ENCODE assay signal across 8 cellular contexts in genomic region chr7:130896898-130897514, GRCh38.
DNase-seq lines count a peak whose midpoint lies in the region; ATAC-seq, FAIRE-seq and TF ChIP-seq lines count a peak whose summit lies in the region.

No MANE protein-coding gene starts in this region.

- H3K27ac ChIP-seq in A549, result peak overlapping the region; percentile 92 to 93

- DNase-seq in A549 (ENCODE audit: low read depth in 1 of 2, low spot score in 1 of 2) (peak; percentile 67 to 91), NCI-H1092 treated with DMSO at 0.1 percent for 48 hours (lab: John Stamatoyannopoulos, UW) (peak; percentile 60), activated B cell treated with CpG ODN at 0.5 μM for 24 hours (peak; percentile 54), bronchial epithelial cell (ENCODE audit: low read depth) (peak; percentile 60), iris pigment epithelial cell (ENCODE audit: low read depth) (peak; percentile 79), SKM-1 treated with dmso at 0.1 percent for 144 hours (lab: John Stamatoyannopoulos, UW; ENCODE audit: unreplicated experiment) (no peak)
- peak; percentile 53 to 57 for DNase-seq in stimulated activated CD4-positive, alpha-beta T cell treated with anti-CD3 and anti-CD28 coated beads, Interleukin-15, amount 100 ng/mL, for 1 hour (ENCODE audit: low read depth in 1 of 2, low spot score in 1 of 2)

- peaks cover 85% of the 10 kb centered on the region for H3K4me1 Mint-ChIP-seq in activated B cell treated with CpG ODN at 0.5 μM for 24 hours

- no peak for TF ChIP-seq POLR2A in A549 (IDR thresholded peaks at IDR 0.05; ENCODE audit: low read length)

- FAIRE-seq in A549 (lab: Jason Lieb, UNC), result no peak
- no peak for FAIRE-seq in bronchial epithelial cell (lab: Jason Lieb, UNC)

- TF ChIP-seq CTCF in A549 (IDR thresholded peaks at IDR 0.05) (peak; percentile 85), activated B cell treated with CpG ODN at 0.5 μM for 24 hours (IDR thresholded peaks at IDR 0.05) (peak; percentile 51), bronchial epithelial cell (IDR thresholded peaks at IDR 0.05; ENCODE audit: insufficient read depth, low read length, severe bottlenecking) (peak; percentile 85)

- no peak for TF ChIP-seq EP300 in A549 (IDR thresholded peaks at IDR 0.05)

- peak overlapping the region; percentile 59 for H3K4me3 Mint-ChIP-seq in activated B cell treated with CpG ODN at 0.5 μM for 24 hours

- no peaks in the 10 kb centered on the region for H3K9me3 ChIP-seq in A549

- H3K27me3 ChIP-seq in bronchial epithelial cell (ENCODE audit: control insufficient read depth, insufficient read depth, low read length), result no peaks in the 10 kb centered on the region

- CTCF ChIA-PET in A549 (lab: Yijun Ruan, JAX) (interaction anchor here (0.5 to 8.5 kb wide), 49 partner anchors 12 to 272 kb away, joined by 3 to 185 read pairs (median 10); no protein-coding TSS in a partner anchor), activated B cell treated with CpG ODN at 0.5 μM for 24 hours (lab: Charles Lee) (interaction anchor here (0.5 to 3.6 kb wide), 56 partner anchors 8 to 534 kb away, joined by 3 to 111 read pairs (median 5); no protein-coding TSS in a partner anchor)

- peak overlapping the region; percentile 76 for H3K4me2 ChIP-seq in A549

- H3K9me3 Mint-ChIP-seq in activated B cell treated with CpG ODN at 0.5 μM for 24 hours, result no peaks in the 10 kb centered on the region

- POLR2A ChIA-PET in A549 (lab: Yijun Ruan, JAX) (interaction anchor here (0.8 to 2.7 kb wide), 11 partner anchors 9 to 143 kb away, joined by 3 to 20 read pairs (median 4); no protein-coding TSS in a partner anchor), activated B cell treated with CpG ODN at 0.5 μM for 24 hours (lab: Charles Lee) (interaction anchor here (0.5 to 1.7 kb wide), 11 partner anchors 15 to 158 kb away, joined by 3 to 9 read pairs (median 3); no protein-coding TSS in a partner anchor)

- WGBS in A549 (ENCODE audit: missing lambda C conversion rate), result 17% methylated on average over 22 of the region's 22 CpGs

- H3K4me3 ChIP-seq in A549, result no peak overlapping the region
- no peak overlapping the region for H3K4me3 ChIP-seq in bronchial epithelial cell (ENCODE audit: low read depth, low read length)

- H3K4me1 ChIP-seq in A549, result peaks cover 97% of the 10 kb centered on the region

- peak; percentile 90 for TF ChIP-seq RAD21 in A549 (conservative IDR thresholded peaks at IDR 0.05 in 1 of 2, IDR thresholded peaks at IDR 0.05 in 1 of 2)

- peaks cover 88% of the 10 kb centered on the region for H3K36me3 Mint-ChIP-seq in activated B cell treated with CpG ODN at 0.5 μM for 24 hours (ENCODE audit: low read depth)

- peak overlapping the region; percentile 84 for H3K27ac Mint-ChIP-seq in activated B cell treated with CpG ODN at 0.5 μM for 24 hours

- intact Hi-C loops in activated B cell treated with CpG ODN at 0.5 μM for 24 hours (cut with micrococcal nuclease), result loop anchor here (1.0 to 2.0 kb wide), 8 partner anchors 16 to 616 kb away; no protein-coding TSS in a partner anchor

- ATAC-seq in A549 (peak; percentile 26 to 57), GM18867 (IDR thresholded peaks at IDR 0.05; ENCODE audit: unreplicated experiment) (peak; percentile 38), activated B cell treated with CpG ODN at 0.5 μM for 24 hours (ENCODE audit: low read depth) (peak; percentile 64)

- H3K27me3 Mint-ChIP-seq in activated B cell treated with CpG ODN at 0.5 μM for 24 hours, result no peaks in the 10 kb centered on the region

- H3K36me3 ChIP-seq in bronchial epithelial cell (ENCODE audit: control insufficient read depth, insufficient read depth, low read length), result peaks cover 16% of the 10 kb centered on the region

TF ChIP-seq in A549, 52 proteins besides CTCF, POLR2A, EP300 and RAD21 (continues in another document):
- TF ChIP-seq JUN (IDR thresholded peaks at IDR 0.05) (peak in 1 of 2 experiments; percentile 56; a peak in 4 of 5 replicates), CEBPB (IDR thresholded peaks at IDR 0.05) (no peak), HDAC2 (IDR thresholded peaks at IDR 0.05) (no peak), RNF2 (IDR thresholded peaks at IDR 0.05; ENCODE audit: borderline replicate concordance, low read depth) (no peak), MAZ (IDR thresholded peaks at IDR 0.05; ENCODE audit: borderline replicate concordance, low read depth, low read length) (no peak), USF2 (IDR thresholded peaks at IDR 0.05) (peak; percentile 89), NR3C1 (IDR thresholded peaks at IDR 0.05) (no peak), KDM1A (IDR thresholded peaks at IDR 0.05; ENCODE audit: low read depth) (no peak), TP53 (CRISPR knock-in tag; IDR thresholded peaks at IDR 0.05) (no peak), JUNB (IDR thresholded peaks at IDR 0.05) (no peak), HES2 (IDR thresholded peaks at IDR 0.05) (no peak), MYC (IDR thresholded peaks at IDR 0.05; ENCODE audit: borderline replicate concordance, low read length) (peak; percentile 92), RCOR1 (IDR thresholded peaks at IDR 0.05; ENCODE audit: low read depth, low read length) (no peak), FOXS1 (CRISPR knock-in tag; IDR thresholded peaks at IDR 0.05) (no peak), EHMT2 (IDR thresholded peaks at IDR 0.05; ENCODE audit: low read depth) (no peak), KDM5A (IDR thresholded peaks at IDR 0.05) (no peak), BHLHE40 (IDR thresholded peaks at IDR 0.05; ENCODE audit: low read depth, low read length) (no peak), BCL3 (IDR thresholded peaks at IDR 0.05) (no peak), NPAS2 (CRISPR knock-in tag; IDR thresholded peaks at IDR 0.05; ENCODE audit: borderline replicate concordance) (no peak), CBX8 (IDR thresholded peaks at IDR 0.05) (no peak), HOXB5 (CRISPR knock-in tag; IDR thresholded peaks at IDR 0.05) (no peak), HOXA7 (CRISPR knock-in tag; IDR thresholded peaks at IDR 0.05) (0 out of 2 replicates have a peak, but pooled peaks have one; percentile 70), ELK1 (IDR thresholded peaks at IDR 0.05; ENCODE audit: low read depth, low read length) (no peak), PHF8 (IDR thresholded peaks at IDR 0.05; ENCODE audit: borderline replicate concordance, low read depth) (no peak), SMC3 (IDR thresholded peaks at IDR 0.05) (peak; percentile 84), POLR2AphosphoS2 (conservative IDR thresholded peaks at IDR 0.05; ENCODE audit: low read length) (no peak), PBX3 (IDR thresholded peaks at IDR 0.05) (no peak), TFCP2L1 (CRISPR knock-in tag; IDR thresholded peaks at IDR 0.05) (no peak), CBX2 (IDR thresholded peaks at IDR 0.05; ENCODE audit: borderline replicate concordance, low read depth) (no peak), ZFP36 (IDR thresholded peaks at IDR 0.05; ENCODE audit: borderline replicate concordance, partially characterized antibody) (no peak), ATOH8 (CRISPR knock-in tag; IDR thresholded peaks at IDR 0.05; ENCODE audit: low read depth) (no peak)
